Comparison of ENCODE assay signal across 1 cellular context in the genomic region with DNA sequence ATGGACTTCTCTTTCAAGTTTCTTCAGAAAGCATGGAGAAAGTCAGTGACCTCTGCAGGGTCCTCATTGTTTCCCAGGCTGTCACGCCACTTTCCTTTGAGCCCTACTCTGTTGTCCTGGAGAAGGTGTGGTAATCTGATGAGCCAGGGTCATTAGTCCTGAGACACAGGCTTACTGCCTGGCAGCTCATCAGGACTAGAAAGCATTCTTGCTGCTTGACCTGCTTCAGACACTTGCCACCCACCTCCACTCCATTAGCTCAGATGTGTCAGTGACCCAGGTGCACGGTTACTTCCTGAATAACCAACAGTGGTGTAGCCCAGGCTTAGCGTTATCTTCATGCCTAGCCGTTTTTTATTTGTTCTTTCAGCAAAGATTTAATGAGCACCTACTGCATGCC.
TF ChIP-seq lines count a peak whose summit lies in the region.

No MANE protein-coding gene starts in this region.

TF ChIP-seq in GM23338, 12 proteins besides CTCF, POLR2A, EP300 and RAD21 (continued from another document):
- TF ChIP-seq, protein P1, sequence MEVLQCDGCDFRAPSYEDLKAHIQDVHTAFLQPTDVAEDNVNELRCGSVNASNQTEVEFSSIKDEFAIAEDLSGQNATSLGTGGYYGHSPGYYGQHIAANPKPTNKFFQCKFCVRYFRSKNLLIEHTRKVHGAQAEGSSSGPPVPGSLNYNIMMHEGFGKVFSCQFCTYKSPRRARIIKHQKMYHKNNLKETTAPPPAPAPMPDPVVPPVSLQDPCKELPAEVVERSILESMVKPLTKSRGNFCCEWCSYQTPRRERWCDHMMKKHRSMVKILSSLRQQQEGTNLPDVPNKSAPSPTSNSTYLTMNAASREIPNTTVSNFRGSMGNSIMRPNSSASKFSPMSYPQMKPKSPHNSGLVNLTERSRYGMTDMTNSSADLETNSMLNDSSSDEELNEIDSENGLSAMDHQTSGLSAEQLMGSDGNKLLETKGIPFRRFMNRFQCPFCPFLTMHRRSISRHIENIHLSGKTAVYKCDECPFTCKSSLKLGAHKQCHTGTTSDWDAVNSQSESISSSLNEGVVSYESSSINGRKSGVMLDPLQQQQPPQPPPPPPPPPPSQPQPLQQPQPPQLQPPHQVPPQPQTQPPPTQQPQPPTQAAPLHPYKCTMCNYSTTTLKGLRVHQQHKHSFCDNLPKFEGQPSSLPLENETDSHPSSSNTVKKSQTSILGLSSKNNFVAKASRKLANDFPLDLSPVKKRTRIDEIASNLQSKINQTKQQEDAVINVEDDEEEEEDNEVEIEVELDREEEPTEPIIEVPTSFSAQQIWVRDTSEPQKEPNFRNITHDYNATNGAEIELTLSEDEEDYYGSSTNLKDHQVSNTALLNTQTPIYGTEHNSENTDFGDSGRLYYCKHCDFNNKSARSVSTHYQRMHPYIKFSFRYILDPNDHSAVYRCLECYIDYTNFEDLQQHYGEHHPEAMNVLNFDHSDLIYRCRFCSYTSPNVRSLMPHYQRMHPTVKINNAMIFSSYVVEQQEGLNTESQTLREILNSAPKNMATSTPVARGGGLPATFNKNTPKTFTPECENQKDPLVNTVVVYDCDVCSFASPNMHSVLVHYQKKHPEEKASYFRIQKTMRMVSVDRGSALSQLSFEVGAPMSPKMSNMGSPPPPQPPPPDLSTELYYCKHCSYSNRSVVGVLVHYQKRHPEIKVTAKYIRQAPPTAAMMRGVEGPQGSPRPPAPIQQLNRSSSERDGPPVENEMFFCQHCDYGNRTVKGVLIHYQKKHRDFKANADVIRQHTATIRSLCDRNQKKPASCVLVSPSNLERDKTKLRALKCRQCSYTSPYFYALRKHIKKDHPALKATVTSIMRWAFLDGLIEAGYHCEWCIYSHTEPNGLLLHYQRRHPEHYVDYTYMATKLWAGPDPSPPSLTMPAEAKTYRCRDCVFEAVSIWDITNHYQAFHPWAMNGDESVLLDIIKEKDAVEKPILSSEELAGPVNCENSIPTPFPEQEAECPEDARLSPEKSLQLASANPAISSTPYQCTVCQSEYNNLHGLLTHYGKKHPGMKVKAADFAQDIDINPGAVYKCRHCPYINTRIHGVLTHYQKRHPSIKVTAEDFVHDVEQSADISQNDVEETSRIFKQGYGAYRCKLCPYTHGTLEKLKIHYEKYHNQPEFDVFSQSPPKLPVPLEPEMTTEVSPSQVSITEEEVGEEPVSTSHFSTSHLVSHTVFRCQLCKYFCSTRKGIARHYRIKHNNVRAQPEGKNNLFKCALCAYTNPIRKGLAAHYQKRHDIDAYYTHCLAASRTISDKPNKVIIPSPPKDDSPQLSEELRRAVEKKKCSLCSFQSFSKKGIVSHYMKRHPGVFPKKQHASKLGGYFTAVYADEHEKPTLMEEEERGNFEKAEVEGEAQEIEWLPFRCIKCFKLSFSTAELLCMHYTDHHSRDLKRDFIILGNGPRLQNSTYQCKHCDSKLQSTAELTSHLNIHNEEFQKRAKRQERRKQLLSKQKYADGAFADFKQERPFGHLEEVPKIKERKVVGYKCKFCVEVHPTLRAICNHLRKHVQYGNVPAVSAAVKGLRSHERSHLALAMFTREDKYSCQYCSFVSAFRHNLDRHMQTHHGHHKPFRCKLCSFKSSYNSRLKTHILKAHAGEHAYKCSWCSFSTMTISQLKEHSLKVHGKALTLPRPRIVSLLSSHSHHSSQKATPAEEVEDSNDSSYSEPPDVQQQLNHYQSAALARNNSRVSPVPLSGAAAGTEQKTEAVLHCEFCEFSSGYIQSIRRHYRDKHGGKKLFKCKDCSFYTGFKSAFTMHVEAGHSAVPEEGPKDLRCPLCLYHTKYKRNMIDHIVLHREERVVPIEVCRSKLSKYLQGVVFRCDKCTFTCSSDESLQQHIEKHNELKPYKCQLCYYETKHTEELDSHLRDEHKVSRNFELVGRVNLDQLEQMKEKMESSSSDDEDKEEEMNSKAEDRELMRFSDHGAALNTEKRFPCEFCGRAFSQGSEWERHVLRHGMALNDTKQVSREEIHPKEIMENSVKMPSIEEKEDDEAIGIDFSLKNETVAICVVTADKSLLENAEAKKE (CRISPR knock-in tag; IDR thresholded peaks at IDR 0.05), result no peak
- no peak for TF ChIP-seq POLR2AphosphoS5 (IDR thresholded peaks at IDR 0.05; ENCODE audit: low read depth)
- TF ChIP-seq, protein P2, sequence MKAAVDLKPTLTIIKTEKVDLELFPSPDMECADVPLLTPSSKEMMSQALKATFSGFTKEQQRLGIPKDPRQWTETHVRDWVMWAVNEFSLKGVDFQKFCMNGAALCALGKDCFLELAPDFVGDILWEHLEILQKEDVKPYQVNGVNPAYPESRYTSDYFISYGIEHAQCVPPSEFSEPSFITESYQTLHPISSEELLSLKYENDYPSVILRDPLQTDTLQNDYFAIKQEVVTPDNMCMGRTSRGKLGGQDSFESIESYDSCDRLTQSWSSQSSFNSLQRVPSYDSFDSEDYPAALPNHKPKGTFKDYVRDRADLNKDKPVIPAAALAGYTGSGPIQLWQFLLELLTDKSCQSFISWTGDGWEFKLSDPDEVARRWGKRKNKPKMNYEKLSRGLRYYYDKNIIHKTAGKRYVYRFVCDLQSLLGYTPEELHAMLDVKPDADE (IDR thresholded peaks at IDR 0.05), result no peak
